Comparison of ENCODE assay signal across 27 cellular contexts in genomic region chr1:71128060-71128459, GRCh38. TPM values are rescaled to one million over a fixed set of nuclear protein-coding genes. Genes with fewer than 3 reads are reported as not detected.
DNase-seq lines count a peak whose midpoint lies in the region; TF ChIP-seq lines count a peak whose summit lies in the region.
"Had no signal": no experiment of that assay in that cellular context is flagged by ENCODE, and none has a peak within 500 bp of the region (broad histone marks: within the 10 kb centered on the region; RNA-seq: fewer than 3 reads in every experiment).

No MANE protein-coding gene starts in this region.

- H3K36me3 ChIP-seq in neural cell (ENCODE audit: insufficient read depth, low read length) = no peaks in the 10 kb centered on the region
- H3K36me3 ChIP-seq: BE2C; BLaER1; BLaER1 treated with 17β-estradiol and CSF1 and Interleukin-3, amounts not matched to agents 10 nM and 100 nM had no signal

- peak; percentile 67 for TF ChIP-seq EP300 in neural cell (conservative IDR thresholded peaks at IDR 0.05; ENCODE audit: poor library complexity, severe bottlenecking)

- no peaks in the 10 kb centered on the region for H4K20me1 ChIP-seq in neural cell (ENCODE audit: insufficient read depth)
- H4K20me1 ChIP-seq: BLaER1; BLaER1 treated with 17β-estradiol and CSF1 and Interleukin-3, amounts not matched to agents 10 nM and 100 nM had no signal

- no peaks in the 10 kb centered on the region for H3F3A ChIP-seq in neural cell (ENCODE audit: insufficient read depth, low read length, poor library complexity, severe bottlenecking)

- peaks cover 13% of the 10 kb centered on the region for H3K9me3 ChIP-seq in neural cell (ENCODE audit: low read length)
- H3K9me3 ChIP-seq: A549, BE2C, Caco-2 had no signal

- H3K4me3 ChIP-seq in neural cell (ENCODE audit: low read length) = no peak overlapping the region
- H3K4me3 ChIP-seq: A549; BLaER1; BLaER1 treated with 17β-estradiol and CSF1 and Interleukin-3, amounts not matched to agents 10 nM and 100 nM had no signal

- H3K4me2 ChIP-seq in neural cell (ENCODE audit: low read length) = no peak overlapping the region
- H3K4me2 ChIP-seq: A549; BLaER1; BLaER1 treated with 17β-estradiol and CSF1 and Interleukin-3, amounts not matched to agents 10 nM and 100 nM had no signal

- no peak for TF ChIP-seq CTCF in neural cell (IDR thresholded peaks at IDR 0.05; ENCODE audit: poor library complexity, severe bottlenecking)

- DNase-seq in NCI-H69 (lab: John Stamatoyannopoulos, UW) = no peak
- DNase-seq: 8988T; ACHN; AML-193; BE2C; C1 segment of cervical spinal cord; Caco-2; Calu3; CD4-positive, alpha-beta memory T cell; CD4-positive, alpha-beta T cell; CD4-positive, CD25-positive, alpha-beta regulatory T cell; CD8-positive, alpha-beta memory T cell; CD8-positive, alpha-beta T cell; COR-L47; DMS 273 treated with DMSO at 0.1 percent for 48 hours; DMS153; DMS53; DMS79; DMS79 treated with DMSO at 0.1 percent for 48 hours; DND-41; EL had no signal

- H3K9me2 ChIP-seq in neural cell (ENCODE audit: insufficient read depth, low read length) = no peaks in the 10 kb centered on the region

- no peak for TF ChIP-seq RAD21 in neural cell (conservative IDR thresholded peaks at IDR 0.05)

- no peaks in the 10 kb centered on the region for H3K79me2 ChIP-seq in neural cell (replicated peaks; ENCODE audit: insufficient read depth, low read length)

- H3K27me3 ChIP-seq in neural cell (ENCODE audit: insufficient read depth, low read depth, low read length) = no peaks in the 10 kb centered on the region
- H3K27me3 ChIP-seq: BE2C; BLaER1; BLaER1 treated with 17β-estradiol and CSF1 and Interleukin-3, amounts not matched to agents 10 nM and 100 nM had no signal

- H2AFZ ChIP-seq in neural cell (ENCODE audit: low read depth, low read length) = no peak overlapping the region

- no peak overlapping the region for H3K27ac ChIP-seq in neural cell (ENCODE audit: low read length)
- H3K27ac ChIP-seq: 22Rv1; A549; BLaER1; BLaER1 treated with 17β-estradiol and CSF1 and Interleukin-3, amounts not matched to agents 10 nM and 100 nM; C4-2B had no signal

- H3K9ac ChIP-seq in neural cell (ENCODE audit: low read length) = no peak overlapping the region
- H3K9ac ChIP-seq: BLaER1; BLaER1 treated with 17β-estradiol and CSF1 and Interleukin-3, amounts not matched to agents 10 nM and 100 nM had no signal

TF ChIP-seq in neural cell, 6 proteins besides CTCF, POLR2A, EP300 and RAD21:
- peak; percentile 69 for TF ChIP-seq POLR2AphosphoS5 (IDR thresholded peaks at IDR 0.05)
- no peak for TF ChIP-seq SMC3 (conservative IDR thresholded peaks at IDR 0.05; ENCODE audit: poor library complexity)
- TF ChIP-seq REST (IDR thresholded peaks at IDR 0.05; ENCODE audit: borderline replicate concordance) = no peak
- TF ChIP-seq MXI1 (conservative IDR thresholded peaks at IDR 0.05; ENCODE audit: poor library complexity, severe bottlenecking) = no peak
- no peak for TF ChIP-seq TAF1 (IDR thresholded peaks at IDR 0.05; ENCODE audit: low read depth)
TF ChIP-seq in neural cell: peak in this region for 1.

RNA-seq across cellular contexts. Expression of gene ZRANB2, which starts 47.2 kb away (rescaled TPM):
- 158 and 181 TPM in 2 replicates for polyA plus RNA-seq in neural cell
- polyA minus RNA-seq in neural cell = 91.5 and 107 TPM in 2 replicates
